Comparison of ENCODE assay signal across 20 cellular contexts in genomic region chr5:132339502-132339901, GRCh38. TPM values are rescaled to one million over a fixed set of nuclear protein-coding genes. Genes with fewer than 3 reads are reported as not detected.
DNase-seq lines count a peak whose midpoint lies in the region; ATAC-seq and TF ChIP-seq lines count a peak whose summit lies in the region.
"Had no signal": no experiment of that assay in that cellular context is flagged by ENCODE, and none has a peak within 500 bp of the region (broad histone marks: within the 10 kb centered on the region; RNA-seq: fewer than 3 reads in every experiment).

No MANE protein-coding gene starts in this region.

- ATAC-seq in left colon (peak; percentile 85), HG03354 (IDR thresholded peaks at IDR 0.05; ENCODE audit: poor library complexity, severe bottlenecking, unreplicated experiment) (no peak)
- ATAC-seq: GM12878 had no signal

- intact Hi-C loops in left colon (cut with DNase I, micrococcal nuclease): no loop called here

- TF ChIP-seq CTCF in 22Rv1 (IDR thresholded peaks at IDR 0.05): no peak
- TF ChIP-seq CTCF in VCaP (conservative IDR thresholded peaks at IDR 0.05): no peak
- no peak for TF ChIP-seq CTCF in nephron (IDR thresholded peaks at IDR 0.05; ENCODE audit: unreplicated experiment in 3 of 3)

- peak overlapping the region; percentile 59 to 85 (median 76) for H3K27ac Mint-ChIP-seq in nephron
- H3K27ac Mint-ChIP-seq: B cell; CD4-positive, alpha-beta T cell; CD8-positive, alpha-beta memory T cell had no signal

- H3K9me3 Mint-ChIP-seq in nephron: peaks cover 2% of the 10 kb centered on the region
- H3K9me3 Mint-ChIP-seq: CD4-positive, alpha-beta T cell; CD8-positive, alpha-beta memory T cell had no signal

- peaks cover 4% of the 10 kb centered on the region for H3K4me1 Mint-ChIP-seq in nephron

- H3K4me3 Mint-ChIP-seq in nephron: no peak overlapping the region
- H3K4me3 Mint-ChIP-seq: B cell; CD4-positive, alpha-beta T cell; CD8-positive, alpha-beta memory T cell had no signal

- peaks cover 39% of the 10 kb centered on the region for H3K36me3 Mint-ChIP-seq in nephron (ENCODE audit: low read depth)

- DNase-seq in left colon (no peak), RKO (ENCODE audit: low spot score) (no peak), SIG-M5 (lab: John Stamatoyannopoulos, UW) (no peak)
- DNase-seq: CD4-positive, alpha-beta T cell; CD8-positive, alpha-beta memory T cell; DMS 273 treated with DMSO at 0.1 percent for 48 hours; DMS79; EL; GDM1; GM23248; H7; HCEC 1CT had no signal

- H3K27ac ChIP-seq in 22Rv1 (peak overlapping the region; percentile 54), VCaP (peak overlapping the region; percentile 40; the same call in 1 of the 2 replicates)
- H3K27ac ChIP-seq: BLaER1, C4-2B, GM23248 had no signal

- H3K27me3 Mint-ChIP-seq in nephron (ENCODE audit: low read depth): no peaks in the 10 kb centered on the region
- H3K27me3 Mint-ChIP-seq: B cell; CD4-positive, alpha-beta T cell; CD8-positive, alpha-beta memory T cell had no signal

RNA-seq across cellular contexts. Expression of gene SLC22A5, which starts 30.0 kb away (rescaled TPM):
- 10 to 100 TPM; 35.2 to 59.3 TPM for total RNA-seq in left colon

RNA-seq across cellular contexts. Expression of gene SLC22A4, which starts 45.3 kb away (rescaled TPM):
- total RNA-seq in left colon: 1 to 10 TPM; 3.8 to 7.3 TPM
- total RNA-seq: B cell had no signal
